8 cellular contexts compared by ENCODE assay signal in the genomic region with DNA sequence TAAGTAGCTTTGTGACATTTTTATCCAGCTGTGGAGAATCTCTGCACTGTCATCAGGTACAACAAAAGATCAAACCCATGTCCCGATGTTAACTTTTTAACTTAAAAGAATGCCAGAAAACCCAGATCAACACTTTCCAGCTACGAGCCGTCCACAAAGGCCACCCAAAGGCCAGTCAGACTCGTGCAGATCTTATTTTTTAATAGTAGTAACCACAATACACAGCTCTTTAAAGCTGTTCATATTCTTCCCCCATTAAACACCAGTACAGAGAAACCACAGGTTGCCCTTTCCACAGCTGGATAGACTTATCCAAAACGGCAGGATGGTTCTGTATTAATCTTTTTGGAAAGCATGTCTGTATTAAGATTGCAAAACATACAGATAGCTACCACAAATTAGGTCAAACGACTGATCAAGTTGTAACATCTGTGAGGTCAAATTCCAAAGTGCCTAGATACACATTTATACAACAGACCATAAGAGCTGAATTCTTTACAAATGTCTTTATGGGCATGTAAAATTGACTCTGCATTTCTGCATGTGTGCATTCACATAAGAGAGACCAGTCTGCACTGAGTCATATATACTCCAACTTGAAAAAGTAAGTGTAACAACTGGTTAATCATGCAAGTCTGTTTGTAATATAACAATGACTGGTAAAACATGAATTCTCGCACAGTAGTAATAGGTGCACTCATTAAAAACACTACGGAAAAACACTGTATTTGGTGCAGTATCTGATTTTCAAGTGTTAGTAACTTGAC. TPM values are rescaled to one million over a fixed set of nuclear protein-coding genes. Genes with fewer than 3 reads are reported as not detected.
A peak's percentile ranks its signal among the peaks of the same experiment; 100 is the strongest.
DNase-seq lines count a peak whose midpoint lies in the region; ATAC-seq and TF ChIP-seq lines count a peak whose summit lies in the region.

No MANE protein-coding gene starts in this region.

- peak overlapping the region; percentile 90 to 99 (median 92) for H3K4me3 Mint-ChIP-seq in naive thymus-derived CD8-positive, alpha-beta T cell

- H3K4me1 ChIP-seq in endocrine pancreas (ENCODE audit: control insufficient read depth, insufficient read depth, low read length), result peaks cover 23% of the 10 kb centered on the region

- peak overlapping the region; percentile 94 for H3K9ac ChIP-seq in endocrine pancreas (ENCODE audit: control insufficient read depth, insufficient read depth, low read length)

- peaks cover 21% of the 10 kb centered on the region for H3K36me3 ChIP-seq in endocrine pancreas (ENCODE audit: control insufficient read depth, insufficient read depth, low read length)

- POLR2A ChIA-PET in naive thymus-derived CD8-positive, alpha-beta T cell (lab: Charles Lee), result interaction anchor here (2.8 kb wide), 1 partner anchor 120 kb away, joined by 17 read pairs; no protein-coding TSS in a partner anchor

- peak overlapping the region; percentile 100 for H3K4me3 ChIP-seq in endocrine pancreas (ENCODE audit: control insufficient read depth, insufficient read depth, low read length)

- DNase-seq in activated CD4-positive, CD25-positive, alpha-beta regulatory T cell (lab: John Stamatoyannopoulos, UW), result no peak
- DNase-seq in RPMI7951 (ENCODE audit: low read depth), result peak; percentile 62
- no peak for DNase-seq in naive thymus-derived CD8-positive, alpha-beta T cell
- no peak for DNase-seq in posterior vena cava (ENCODE audit: low spot score)
- no peak for DNase-seq in GM20000 (ENCODE audit: low spot score)

- peaks cover 16 to 49% (median 25%) of the 10 kb centered on the region in 3 donors for H3K36me3 Mint-ChIP-seq in naive thymus-derived CD8-positive, alpha-beta T cell

- no peaks in the 10 kb centered on the region for H3K27me3 ChIP-seq in endocrine pancreas (ENCODE audit: control insufficient read depth, insufficient read depth, low read length)

- no peaks in the 10 kb centered on the region for H3K27me3 Mint-ChIP-seq in naive thymus-derived CD8-positive, alpha-beta T cell

- intact Hi-C loops in posterior vena cava (cut with DNase I), result loop anchor here in 1 of 2 donors (5.0 kb wide), 1 partner anchor 108 kb away; no protein-coding TSS in a partner anchor

- peak; percentile 53 to 60 for ATAC-seq in activated CD4-positive, CD25-positive, alpha-beta regulatory T cell treated with anti-CD3 and anti-CD28 coated beads, Interleukin-2, amount 50 U/mL, for 24 hours
- ATAC-seq in naive thymus-derived CD8-positive, alpha-beta T cell, result no peak
- ATAC-seq in HG03280 (IDR thresholded peaks at IDR 0.05; ENCODE audit: unreplicated experiment), result no peak

- TF ChIP-seq CTCF in GM20000 (IDR thresholded peaks at IDR 0.05; ENCODE audit: extremely low read depth, missing control alignments), result no peak

- peaks cover 37 to 78% (median 71%) of the 10 kb centered on the region in 4 donors for H3K4me1 Mint-ChIP-seq in naive thymus-derived CD8-positive, alpha-beta T cell

- peak overlapping the region; percentile 20 to 98 (median 88) for H3K27ac Mint-ChIP-seq in naive thymus-derived CD8-positive, alpha-beta T cell

- no peaks in the 10 kb centered on the region for H3K9me3 ChIP-seq in endocrine pancreas (ENCODE audit: control insufficient read depth, low read length)

- peaks cover 0 to 4% (median 0%) of the 10 kb centered on the region in 9 donors for H3K9me3 Mint-ChIP-seq in naive thymus-derived CD8-positive, alpha-beta T cell

RNA-seq across cellular contexts. Expression of a gene that starts 5.1 kb away (rescaled TPM):
- total RNA-seq in RPMI7951 (2014; rRNA removed; shearing (Covaris generic)), result 41.6 and 47.7 TPM in 2 replicates
- total RNA-seq in naive thymus-derived CD8-positive, alpha-beta T cell, result 100 to 1,000 TPM; 165 to 183 TPM
- 10 to 100 TPM; 25.8 to 51.0 (median 30.4) TPM for polyA plus RNA-seq in naive thymus-derived CD8-positive, alpha-beta T cell
- total RNA-seq in posterior vena cava, result 10 to 100 TPM; 72.1 to 86.2 TPM

Comparison
In these comparisons a context has a peak if more than half of its experiments do, and no peak if none do; other contexts are left out.
1. ATAC-seq: peak in activated CD4-positive, CD25-positive, alpha-beta regulatory T cell treated with anti-CD3 and anti-CD28 coated beads, Interleukin-2, amount 50 U/mL, for 24 hours (2 of 2); none in naive thymus-derived CD8-positive, alpha-beta T cell (0 of 2) and HG03280 (single experiment).